ENCODE assay signal across 21 cellular contexts in the genomic region with DNA sequence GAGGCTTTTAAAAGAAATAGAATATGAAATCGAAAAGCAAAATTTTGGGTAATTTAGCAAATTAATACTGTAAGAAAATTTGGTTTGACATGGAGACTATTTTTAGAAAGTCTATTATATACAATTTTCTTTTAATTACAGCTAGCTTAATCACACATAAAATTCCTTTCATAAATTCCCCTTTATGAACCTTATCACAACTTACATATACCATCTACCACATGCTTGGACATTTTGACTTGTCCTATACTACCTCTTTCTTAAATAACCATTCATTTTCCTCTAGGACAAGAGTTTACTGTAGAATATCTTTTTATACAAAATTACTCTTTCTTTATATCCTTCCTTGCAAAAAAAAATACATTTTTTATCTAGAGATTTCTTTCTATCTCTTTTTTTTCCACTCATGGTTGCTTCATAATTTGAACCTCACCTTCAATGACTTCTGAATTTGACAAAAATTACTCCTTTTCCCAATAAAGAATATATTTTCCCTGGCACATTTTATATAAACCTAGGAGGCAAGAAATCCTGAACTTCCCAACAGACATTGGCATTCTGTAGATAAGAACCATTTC. TPM values are rescaled to one million over a fixed set of nuclear protein-coding genes. Genes with fewer than 3 reads are reported as not detected.
DNase-seq lines count a peak whose midpoint lies in the region; ATAC-seq lines count a peak whose summit lies in the region.
"Had no signal": no experiment of that assay in that cellular context is flagged by ENCODE, and none has a peak within 500 bp of the region (broad histone marks: within the 10 kb centered on the region; RNA-seq: fewer than 3 reads in every experiment).

No MANE protein-coding gene starts in this region.

- no peaks in the 10 kb centered on the region for H3K79me2 ChIP-seq in Karpas-422 (ENCODE audit: low read length)

- no peaks in the 10 kb centered on the region for H3K27me3 Mint-ChIP-seq in stimulated activated memory B cell treated with anti-CD40 and anti-IgM and Interleukin-4, amounts not matched to agents 10 μg/mL and 1 μg/mL and 100 μg/mL, for 72 hours
- H3K27me3 Mint-ChIP-seq: IgD-negative memory B cell had no signal

- H3K4me3 ChIP-seq in Karpas-422 (ENCODE audit: low read length): no peak overlapping the region
- H3K4me3 ChIP-seq: Peyer's patch had no signal

- no peak overlapping the region for H3K4me3 Mint-ChIP-seq in stimulated activated memory B cell treated with anti-CD40 and anti-IgM and Interleukin-4, amounts not matched to agents 10 μg/mL and 1 μg/mL and 100 μg/mL, for 72 hours
- H3K4me3 Mint-ChIP-seq: CD14-positive monocyte, T-cell had no signal

- H3K27ac Mint-ChIP-seq in stimulated activated memory B cell treated with anti-CD40 and anti-IgM and Interleukin-4, amounts not matched to agents 10 μg/mL and 1 μg/mL and 100 μg/mL, for 72 hours: peak overlapping the region; percentile 82
- H3K27ac Mint-ChIP-seq: CD14-positive monocyte, T-cell had no signal

- peaks cover 28% of the 10 kb centered on the region for H3K9me3 ChIP-seq in Karpas-422 (ENCODE audit: low read length)
- H3K9me3 ChIP-seq: Peyer's patch had no signal

- ATAC-seq in stimulated activated memory B cell treated with anti-CD40 and anti-IgM and Interleukin-4, amounts not matched to agents 10 μg/mL and 1 μg/mL and 100 μg/mL, for 72 hours: no peak
- ATAC-seq in sciatic nerve (no peak), GM18498 (IDR thresholded peaks at IDR 0.05; ENCODE audit: unreplicated experiment) (no peak)
- ATAC-seq: T-cell had no signal

- no peak overlapping the region for H3K9ac ChIP-seq in Karpas-422 (ENCODE audit: low read length)
- H3K9ac ChIP-seq: SK-N-SH had no signal

- H3K4me2 ChIP-seq in Karpas-422 (ENCODE audit: low read depth, low read length, poor library complexity, severe bottlenecking): no peak overlapping the region
- H3K4me2 ChIP-seq: SK-N-SH had no signal

- intact Hi-C loops in sciatic nerve (cut with DNase I): no loop called here

- no peaks in the 10 kb centered on the region for H3K9me2 ChIP-seq in Karpas-422 (replicated peaks; ENCODE audit: insufficient read depth, low read length)
- H3K9me2 ChIP-seq: SK-N-SH had no signal

- no peaks in the 10 kb centered on the region for H3K36me3 Mint-ChIP-seq in stimulated activated memory B cell treated with anti-CD40 and anti-IgM and Interleukin-4, amounts not matched to agents 10 μg/mL and 1 μg/mL and 100 μg/mL, for 72 hours
- H3K36me3 Mint-ChIP-seq: CD14-positive monocyte, IgD-negative memory B cell, T-cell had no signal

- H3K4me1 Mint-ChIP-seq in stimulated activated memory B cell treated with anti-CD40 and anti-IgM and Interleukin-4, amounts not matched to agents 10 μg/mL and 1 μg/mL and 100 μg/mL, for 72 hours: peaks cover 45% of the 10 kb centered on the region

- DNase-seq in NCI-H748 (lab: John Stamatoyannopoulos, UW; ENCODE audit: unreplicated experiment) (peak; percentile 14), NCI-H748 treated with DMSO at 0.1 percent for 48 hours (lab: John Stamatoyannopoulos, UW) (no peak), Karpas-422 (peak; percentile 53), RPMI7951 (ENCODE audit: low read depth) (peak; percentile 1), sciatic nerve (ENCODE audit: low spot score) (no peak)
- DNase-seq: ACHN, AML-193, Calu3, NCI-H1417, NCI-H187 treated with DMSO at 0.1 percent for 48 hours, NCI-H345, NCI-H774, Peyer's patch, SHP77, SK-N-SH, T-cell, T-helper 9 cell had no signal

- H3K27ac ChIP-seq in Karpas-422 (ENCODE audit: low read length): no peak overlapping the region
- H3K27ac ChIP-seq: Peyer's patch had no signal

- H3K36me3 ChIP-seq in Karpas-422 (ENCODE audit: insufficient read depth, low read length): peaks cover 4% of the 10 kb centered on the region; the same call in 1 of the 2 replicates
- H3K36me3 ChIP-seq: Peyer's patch had no signal

- no peaks in the 10 kb centered on the region for H3K9me3 Mint-ChIP-seq in stimulated activated memory B cell treated with anti-CD40 and anti-IgM and Interleukin-4, amounts not matched to agents 10 μg/mL and 1 μg/mL and 100 μg/mL, for 72 hours
- H3K9me3 Mint-ChIP-seq: IgD-negative memory B cell had no signal

- H4K20me1 ChIP-seq in Karpas-422 (ENCODE audit: insufficient read depth, low read depth, low read length): no peaks in the 10 kb centered on the region

- H3K27me3 ChIP-seq in Karpas-422 (ENCODE audit: low read length): peaks cover 2% of the 10 kb centered on the region; the same call in 1 of the 2 replicates
- H3K27me3 ChIP-seq: Peyer's patch had no signal

- peaks cover 33% of the 10 kb centered on the region for H3K4me1 ChIP-seq in Karpas-422 (ENCODE audit: low read length)

- no peak overlapping the region for H2AFZ ChIP-seq in Karpas-422 (ENCODE audit: low read length)

RNA-seq across cellular contexts. Expression of a gene that starts 34.0 kb away (rescaled TPM):
- 151 and 216 TPM in 2 replicates for total RNA-seq in Karpas-422 (2014; rRNA removed; shearing (Covaris generic); ENCODE audit: low replicate concordance)
- total RNA-seq in RPMI7951 (2014; rRNA removed; shearing (Covaris generic)): not detected in 2 replicates
- 25.6 TPM for total RNA-seq in sciatic nerve

Comparison
In these comparisons a context has a peak if more than half of its experiments do, and no peak if none do; other contexts are left out.
1. DNase-seq: peak in NCI-H748 (single experiment), Karpas-422 (single experiment) and RPMI7951 (single experiment); none in NCI-H748 treated with DMSO at 0.1 percent for 48 hours (single experiment) and sciatic nerve (single experiment).
2. RNA of a gene that starts 34.0 kb away (total RNA-seq): 151 to 216 TPM in Karpas-422 and 25.6 TPM in sciatic nerve (single experiment); not detected in RPMI7951; every median in the first group is over 10 times any median in the second.